Comparison of ENCODE assay signal across 2 cellular contexts in the genomic region with DNA sequence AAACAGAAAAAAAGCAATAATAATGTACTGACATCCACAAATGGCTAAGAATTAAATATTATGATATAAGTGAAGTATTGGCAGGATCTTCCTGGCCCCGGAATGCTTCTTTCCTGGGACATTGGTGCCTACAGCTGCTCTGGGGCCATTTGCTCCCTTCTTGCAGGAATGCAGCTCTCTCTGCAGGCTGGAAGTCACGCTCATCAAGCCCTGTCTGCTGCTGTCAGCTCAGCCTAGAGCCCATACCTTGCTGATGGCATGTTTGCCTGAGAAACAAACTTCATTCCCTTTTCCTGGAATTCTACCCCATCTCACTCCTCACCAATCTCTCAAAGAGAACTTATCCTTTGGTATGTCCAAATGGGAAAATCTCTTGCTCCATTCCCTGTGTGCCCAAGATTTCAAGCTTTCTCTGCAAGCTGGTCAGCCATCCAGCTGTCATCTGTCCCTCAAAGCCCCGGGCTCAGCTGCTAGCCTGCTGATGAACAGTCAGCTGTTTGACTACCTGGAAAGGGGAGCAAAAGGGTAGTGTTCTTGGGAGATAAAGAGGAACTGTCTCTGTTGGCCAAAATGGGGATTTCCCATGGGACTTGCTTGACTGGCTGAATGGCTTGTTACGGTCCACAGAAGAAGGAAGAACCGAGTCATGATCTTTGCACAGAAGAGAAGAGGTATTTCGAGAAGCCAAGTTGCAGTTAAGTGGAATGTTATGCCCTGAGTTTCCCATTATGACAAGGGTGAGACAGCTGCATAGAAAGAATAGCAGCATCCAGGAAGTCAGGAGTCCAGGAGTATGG.
TF ChIP-seq lines count a peak whose summit lies in the region.

No MANE protein-coding gene starts in this region.

TF ChIP-seq in GM12891, 5 proteins besides CTCF, POLR2A, EP300 and RAD21:
- TF ChIP-seq POU2F2 (IDR thresholded peaks at IDR 0.05; ENCODE audit: low read depth, low read length) (no peak), SPI1 (IDR thresholded peaks at IDR 0.05; ENCODE audit: low read depth, low read length) (peak; percentile 97)

TF ChIP-seq in HepG2, 621 proteins besides CTCF, POLR2A, EP300 and RAD21:
- TF ChIP-seq RXRB (CRISPR knock-in tag; IDR thresholded peaks at IDR 0.05; ENCODE audit: borderline replicate concordance) (no peak), TFAP4 (IDR thresholded peaks at IDR 0.05; ENCODE audit: borderline replicate concordance, low read depth) (0 out of 2 replicates have a peak, but pooled peaks have one; percentile 15)
